Comparison of ENCODE assay signal across 1 cellular context in genomic region chr9:123816817-123817472, GRCh38.
TF ChIP-seq lines count a peak whose summit lies in the region.

No MANE protein-coding gene starts in this region.

TF ChIP-seq in K562, 482 proteins besides CTCF, POLR2A, EP300 and RAD21:
- TF ChIP-seq, protein P1, sequence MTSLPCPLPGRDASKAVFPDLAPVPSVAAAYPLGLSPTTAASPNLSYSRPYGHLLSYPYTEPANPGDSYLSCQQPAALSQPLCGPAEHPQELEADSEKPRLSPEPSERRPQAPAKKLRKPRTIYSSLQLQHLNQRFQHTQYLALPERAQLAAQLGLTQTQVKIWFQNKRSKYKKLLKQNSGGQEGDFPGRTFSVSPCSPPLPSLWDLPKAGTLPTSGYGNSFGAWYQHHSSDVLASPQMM (CRISPR knock-in tag; IDR thresholded peaks at IDR 0.05): no peak
- TF ChIP-seq ZNF778 (CRISPR knock-in tag; IDR thresholded peaks at IDR 0.05) (no peak), E2F3 (CRISPR knock-in tag; IDR thresholded peaks at IDR 0.05) (no peak), ELF2 (CRISPR knock-in tag; IDR thresholded peaks at IDR 0.05) (no peak), CHD1 (IDR thresholded peaks at IDR 0.05; ENCODE audit: low read length) (no peak), ARID2 (IDR thresholded peaks at IDR 0.05) (no peak), SOX6 (IDR thresholded peaks at IDR 0.05) (peak; percentile 30; the same call in 1 of the 2 replicates), CHD2 (IDR thresholded peaks at IDR 0.05; ENCODE audit: low read depth, low read length) (no peak), ZNF316 (IDR thresholded peaks at IDR 0.05) (no peak), DPF2 (IDR thresholded peaks at IDR 0.05) (0 out of 2 replicates have a peak, but pooled peaks have one; percentile 27), NFIC (IDR thresholded peaks at IDR 0.05) (peak; percentile 62), THRB (CRISPR knock-in tag; conservative IDR thresholded peaks at IDR 0.05) (no peak), RBM14 (IDR thresholded peaks at IDR 0.05; ENCODE audit: borderline replicate concordance, insufficient read depth, low read depth, low read length) (no peak), MAFG (tag; conservative IDR thresholded peaks at IDR 0.05) (no peak), FOXK1 (CRISPR knock-in tag; IDR thresholded peaks at IDR 0.05; ENCODE audit: borderline replicate concordance) (no peak), CREB1 (IDR thresholded peaks at IDR 0.05) (no peak), CREB1 (CRISPR knock-in tag; IDR thresholded peaks at IDR 0.05) (no peak), RNF2 (IDR thresholded peaks at IDR 0.05) (no peak), JUNB (CRISPR knock-in tag; conservative IDR thresholded peaks at IDR 0.05) (no peak), DACH1 (IDR thresholded peaks at IDR 0.05; ENCODE audit: partially characterized antibody) (no peak), ZNF639 (CRISPR knock-in tag; conservative IDR thresholded peaks at IDR 0.05 in 1 of 2, IDR thresholded peaks at IDR 0.05 in 1 of 2) (no peak), ARHGAP35 (IDR thresholded peaks at IDR 0.05; ENCODE audit: partially characterized antibody) (no peak), NCOA6 (IDR thresholded peaks at IDR 0.05) (no peak), TFAP4 (CRISPR knock-in tag; IDR thresholded peaks at IDR 0.05; ENCODE audit: borderline replicate concordance) (no peak), MYC (IDR thresholded peaks at IDR 0.05; ENCODE audit: low read depth, low read length) (no peak), MYC (CRISPR knock-in tag; IDR thresholded peaks at IDR 0.05; ENCODE audit: borderline replicate concordance, low read depth) (no peak), ETS2 (tag; IDR thresholded peaks at IDR 0.05; ENCODE audit: borderline replicate concordance, poor library complexity, severe bottlenecking) (no peak), ZNF263 (CRISPR knock-in tag; IDR thresholded peaks at IDR 0.05; ENCODE audit: borderline replicate concordance) (no peak), FUS (optimal IDR thresholded peaks at IDR 0.05; ENCODE audit: low read depth, low read length) (no peak), PTTG1 (tag; IDR thresholded peaks at IDR 0.05; ENCODE audit: low read depth) (no peak), ZNF121 (CRISPR knock-in tag; conservative IDR thresholded peaks at IDR 0.05) (no peak), KLF1 (tag; IDR thresholded peaks at IDR 0.05) (no peak), JUND (IDR thresholded peaks at IDR 0.05; ENCODE audit: borderline replicate concordance, low read depth, low read length) (peak; percentile 68), JUND (tag; IDR thresholded peaks at IDR 0.05; ENCODE audit: borderline replicate concordance, low read depth, low read length) (peak; percentile 65; the same call in 1 of the 3 replicates), FOSL1 (tag; conservative IDR thresholded peaks at IDR 0.05) (peak; percentile 52; the same call in 1 of the 2 replicates), HNRNPK (IDR thresholded peaks at IDR 0.05; ENCODE audit: low read depth, low read length, poor library complexity, severe bottlenecking) (no peak), MTA3 (IDR thresholded peaks at IDR 0.05; ENCODE audit: borderline replicate concordance) (no peak), RCOR1 (IDR thresholded peaks at IDR 0.05; ENCODE audit: borderline replicate concordance in 1 of 2, low read depth in 2 of 2, low read length in 2 of 2) (no peak), HMBOX1 (IDR thresholded peaks at IDR 0.05) (peak; percentile 84), SMARCC2 (IDR thresholded peaks at IDR 0.05; ENCODE audit: low read depth) (no peak), CHCHD3 (CRISPR knock-in tag; IDR thresholded peaks at IDR 0.05) (no peak), ZNF830 (CRISPR knock-in tag; IDR thresholded peaks at IDR 0.05) (no peak), ATF3 (IDR thresholded peaks at IDR 0.05) (peak; percentile 86), ATF3 (CRISPR knock-in tag; conservative IDR thresholded peaks at IDR 0.05) (no peak), ERF (CRISPR knock-in tag; IDR thresholded peaks at IDR 0.05) (no peak), HCFC1 (IDR thresholded peaks at IDR 0.05; ENCODE audit: low read depth, low read length) (no peak)
- TF ChIP-seq, protein P2, sequence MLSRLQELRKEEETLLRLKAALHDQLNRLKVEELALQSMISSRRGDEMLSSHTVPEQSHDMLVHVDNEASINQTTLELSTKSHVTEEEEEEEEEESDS (CRISPR knock-in tag; IDR thresholded peaks at IDR 0.05): no peak
- TF ChIP-seq, protein P3, sequence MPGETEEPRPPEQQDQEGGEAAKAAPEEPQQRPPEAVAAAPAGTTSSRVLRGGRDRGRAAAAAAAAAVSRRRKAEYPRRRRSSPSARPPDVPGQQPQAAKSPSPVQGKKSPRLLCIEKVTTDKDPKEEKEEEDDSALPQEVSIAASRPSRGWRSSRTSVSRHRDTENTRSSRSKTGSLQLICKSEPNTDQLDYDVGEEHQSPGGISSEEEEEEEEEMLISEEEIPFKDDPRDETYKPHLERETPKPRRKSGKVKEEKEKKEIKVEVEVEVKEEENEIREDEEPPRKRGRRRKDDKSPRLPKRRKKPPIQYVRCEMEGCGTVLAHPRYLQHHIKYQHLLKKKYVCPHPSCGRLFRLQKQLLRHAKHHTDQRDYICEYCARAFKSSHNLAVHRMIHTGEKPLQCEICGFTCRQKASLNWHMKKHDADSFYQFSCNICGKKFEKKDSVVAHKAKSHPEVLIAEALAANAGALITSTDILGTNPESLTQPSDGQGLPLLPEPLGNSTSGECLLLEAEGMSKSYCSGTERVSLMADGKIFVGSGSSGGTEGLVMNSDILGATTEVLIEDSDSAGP (CRISPR knock-in tag; IDR thresholded peaks at IDR 0.05): no peak
- TF ChIP-seq, protein P4, sequence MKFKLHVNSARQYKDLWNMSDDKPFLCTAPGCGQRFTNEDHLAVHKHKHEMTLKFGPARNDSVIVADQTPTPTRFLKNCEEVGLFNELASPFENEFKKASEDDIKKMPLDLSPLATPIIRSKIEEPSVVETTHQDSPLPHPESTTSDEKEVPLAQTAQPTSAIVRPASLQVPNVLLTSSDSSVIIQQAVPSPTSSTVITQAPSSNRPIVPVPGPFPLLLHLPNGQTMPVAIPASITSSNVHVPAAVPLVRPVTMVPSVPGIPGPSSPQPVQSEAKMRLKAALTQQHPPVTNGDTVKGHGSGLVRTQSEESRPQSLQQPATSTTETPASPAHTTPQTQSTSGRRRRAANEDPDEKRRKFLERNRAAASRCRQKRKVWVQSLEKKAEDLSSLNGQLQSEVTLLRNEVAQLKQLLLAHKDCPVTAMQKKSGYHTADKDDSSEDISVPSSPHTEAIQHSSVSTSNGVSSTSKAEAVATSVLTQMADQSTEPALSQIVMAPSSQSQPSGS (CRISPR knock-in tag; IDR thresholded peaks at IDR 0.05): no peak
- TF ChIP-seq, protein P5, sequence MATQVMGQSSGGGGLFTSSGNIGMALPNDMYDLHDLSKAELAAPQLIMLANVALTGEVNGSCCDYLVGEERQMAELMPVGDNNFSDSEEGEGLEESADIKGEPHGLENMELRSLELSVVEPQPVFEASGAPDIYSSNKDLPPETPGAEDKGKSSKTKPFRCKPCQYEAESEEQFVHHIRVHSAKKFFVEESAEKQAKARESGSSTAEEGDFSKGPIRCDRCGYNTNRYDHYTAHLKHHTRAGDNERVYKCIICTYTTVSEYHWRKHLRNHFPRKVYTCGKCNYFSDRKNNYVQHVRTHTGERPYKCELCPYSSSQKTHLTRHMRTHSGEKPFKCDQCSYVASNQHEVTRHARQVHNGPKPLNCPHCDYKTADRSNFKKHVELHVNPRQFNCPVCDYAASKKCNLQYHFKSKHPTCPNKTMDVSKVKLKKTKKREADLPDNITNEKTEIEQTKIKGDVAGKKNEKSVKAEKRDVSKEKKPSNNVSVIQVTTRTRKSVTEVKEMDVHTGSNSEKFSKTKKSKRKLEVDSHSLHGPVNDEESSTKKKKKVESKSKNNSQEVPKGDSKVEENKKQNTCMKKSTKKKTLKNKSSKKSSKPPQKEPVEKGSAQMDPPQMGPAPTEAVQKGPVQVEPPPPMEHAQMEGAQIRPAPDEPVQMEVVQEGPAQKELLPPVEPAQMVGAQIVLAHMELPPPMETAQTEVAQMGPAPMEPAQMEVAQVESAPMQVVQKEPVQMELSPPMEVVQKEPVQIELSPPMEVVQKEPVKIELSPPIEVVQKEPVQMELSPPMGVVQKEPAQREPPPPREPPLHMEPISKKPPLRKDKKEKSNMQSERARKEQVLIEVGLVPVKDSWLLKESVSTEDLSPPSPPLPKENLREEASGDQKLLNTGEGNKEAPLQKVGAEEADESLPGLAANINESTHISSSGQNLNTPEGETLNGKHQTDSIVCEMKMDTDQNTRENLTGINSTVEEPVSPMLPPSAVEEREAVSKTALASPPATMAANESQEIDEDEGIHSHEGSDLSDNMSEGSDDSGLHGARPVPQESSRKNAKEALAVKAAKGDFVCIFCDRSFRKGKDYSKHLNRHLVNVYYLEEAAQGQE (CRISPR knock-in tag; IDR thresholded peaks at IDR 0.05; ENCODE audit: low read depth): no peak
- TF ChIP-seq, protein P6, sequence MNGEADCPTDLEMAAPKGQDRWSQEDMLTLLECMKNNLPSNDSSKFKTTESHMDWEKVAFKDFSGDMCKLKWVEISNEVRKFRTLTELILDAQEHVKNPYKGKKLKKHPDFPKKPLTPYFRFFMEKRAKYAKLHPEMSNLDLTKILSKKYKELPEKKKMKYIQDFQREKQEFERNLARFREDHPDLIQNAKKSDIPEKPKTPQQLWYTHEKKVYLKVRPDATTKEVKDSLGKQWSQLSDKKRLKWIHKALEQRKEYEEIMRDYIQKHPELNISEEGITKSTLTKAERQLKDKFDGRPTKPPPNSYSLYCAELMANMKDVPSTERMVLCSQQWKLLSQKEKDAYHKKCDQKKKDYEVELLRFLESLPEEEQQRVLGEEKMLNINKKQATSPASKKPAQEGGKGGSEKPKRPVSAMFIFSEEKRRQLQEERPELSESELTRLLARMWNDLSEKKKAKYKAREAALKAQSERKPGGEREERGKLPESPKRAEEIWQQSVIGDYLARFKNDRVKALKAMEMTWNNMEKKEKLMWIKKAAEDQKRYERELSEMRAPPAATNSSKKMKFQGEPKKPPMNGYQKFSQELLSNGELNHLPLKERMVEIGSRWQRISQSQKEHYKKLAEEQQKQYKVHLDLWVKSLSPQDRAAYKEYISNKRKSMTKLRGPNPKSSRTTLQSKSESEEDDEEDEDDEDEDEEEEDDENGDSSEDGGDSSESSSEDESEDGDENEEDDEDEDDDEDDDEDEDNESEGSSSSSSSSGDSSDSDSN (IDR thresholded peaks at IDR 0.05; ENCODE audit: borderline replicate concordance in 1 of 2, low read depth in 2 of 2, low read length in 2 of 2): no peak
